Comparison of ENCODE assay signal across 1 cellular context in the genomic region with DNA sequence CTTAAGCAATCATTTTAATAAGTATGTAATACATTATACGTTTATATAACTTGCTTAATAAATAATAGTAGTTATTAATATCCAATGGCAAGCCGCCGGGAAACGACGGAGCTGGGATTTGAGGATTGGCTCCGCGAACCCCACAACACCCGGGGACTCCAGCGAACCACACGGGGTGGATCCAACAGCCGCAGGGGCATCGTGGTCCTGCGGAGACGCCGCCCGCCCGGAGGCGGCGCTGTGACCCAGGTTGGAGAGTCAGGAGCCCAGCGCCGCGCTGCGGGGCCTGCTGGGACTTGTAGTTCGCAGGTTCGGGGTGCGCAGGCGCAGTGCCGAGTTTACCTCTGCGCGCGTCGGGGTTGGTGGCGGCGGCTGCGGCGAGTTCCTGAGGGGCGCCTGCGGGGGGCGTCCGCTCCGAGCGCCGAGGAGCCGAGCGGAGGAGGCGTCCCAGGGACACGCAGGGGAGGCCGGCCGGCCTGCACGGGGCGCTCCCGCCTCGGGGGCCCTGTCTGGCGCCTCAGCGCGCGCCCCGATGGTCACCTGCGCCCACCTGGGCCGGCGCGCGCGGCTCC.
TF ChIP-seq lines count a peak whose summit lies in the region.

A gene (plus strand): TSS at position 329 of the 572 bp plus-strand sequence. CDS start 204 bp downstream, at position 533.

TF ChIP-seq in K562, 482 proteins besides CTCF, POLR2A, EP300 and RAD21 (continued from another document and continues in another):
- TF ChIP-seq, protein P1, sequence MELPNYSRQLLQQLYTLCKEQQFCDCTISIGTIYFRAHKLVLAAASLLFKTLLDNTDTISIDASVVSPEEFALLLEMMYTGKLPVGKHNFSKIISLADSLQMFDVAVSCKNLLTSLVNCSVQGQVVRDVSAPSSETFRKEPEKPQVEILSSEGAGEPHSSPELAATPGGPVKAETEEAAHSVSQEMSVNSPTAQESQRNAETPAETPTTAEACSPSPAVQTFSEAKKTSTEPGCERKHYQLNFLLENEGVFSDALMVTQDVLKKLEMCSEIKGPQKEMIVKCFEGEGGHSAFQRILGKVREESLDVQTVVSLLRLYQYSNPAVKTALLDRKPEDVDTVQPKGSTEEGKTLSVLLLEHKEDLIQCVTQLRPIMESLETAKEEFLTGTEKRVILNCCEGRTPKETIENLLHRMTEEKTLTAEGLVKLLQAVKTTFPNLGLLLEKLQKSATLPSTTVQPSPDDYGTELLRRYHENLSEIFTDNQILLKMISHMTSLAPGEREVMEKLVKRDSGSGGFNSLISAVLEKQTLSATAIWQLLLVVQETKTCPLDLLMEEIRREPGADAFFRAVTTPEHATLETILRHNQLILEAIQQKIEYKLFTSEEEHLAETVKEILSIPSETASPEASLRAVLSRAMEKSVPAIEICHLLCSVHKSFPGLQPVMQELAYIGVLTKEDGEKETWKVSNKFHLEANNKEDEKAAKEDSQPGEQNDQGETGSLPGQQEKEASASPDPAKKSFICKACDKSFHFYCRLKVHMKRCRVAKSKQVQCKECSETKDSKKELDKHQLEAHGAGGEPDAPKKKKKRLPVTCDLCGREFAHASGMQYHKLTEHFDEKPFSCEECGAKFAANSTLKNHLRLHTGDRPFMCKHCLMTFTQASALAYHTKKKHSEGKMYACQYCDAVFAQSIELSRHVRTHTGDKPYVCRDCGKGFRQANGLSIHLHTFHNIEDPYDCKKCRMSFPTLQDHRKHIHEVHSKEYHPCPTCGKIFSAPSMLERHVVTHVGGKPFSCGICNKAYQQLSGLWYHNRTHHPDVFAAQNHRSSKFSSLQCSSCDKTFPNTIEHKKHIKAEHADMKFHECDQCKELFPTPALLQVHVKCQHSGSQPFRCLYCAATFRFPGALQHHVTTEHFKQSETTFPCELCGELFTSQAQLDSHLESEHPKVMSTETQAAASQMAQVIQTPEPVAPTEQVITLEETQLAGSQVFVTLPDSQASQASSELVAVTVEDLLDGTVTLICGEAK (IDR thresholded peaks at IDR 0.05) = 0 out of 2 replicates have a peak, but pooled peaks have one; percentile 46
- TF ChIP-seq, protein P1 (CRISPR knock-in tag; IDR thresholded peaks at IDR 0.05) = no peak
- TF ChIP-seq GTF2A2 (tag; IDR thresholded peaks at IDR 0.05) = no peak
- peak; percentile 77; the same call in 1 of the 2 replicates for TF ChIP-seq ZNF445 (CRISPR knock-in tag; IDR thresholded peaks at IDR 0.05; ENCODE audit: low read depth)
- TF ChIP-seq TBL1XR1 (IDR thresholded peaks at IDR 0.05; ENCODE audit: low read length in 2 of 2) = peak; percentile 73 to 78; a peak in 2 of 4 replicates
- no peak for TF ChIP-seq RBM17 (IDR thresholded peaks at IDR 0.05; ENCODE audit: borderline replicate concordance, low read depth, low read length)
- TF ChIP-seq NFIC (IDR thresholded peaks at IDR 0.05) = no peak
- TF ChIP-seq KDM1A (IDR thresholded peaks at IDR 0.05) = no peak
- no peak for TF ChIP-seq XRCC4 (IDR thresholded peaks at IDR 0.05; ENCODE audit: extremely low read depth, insufficient read depth, insufficient read length)
- TF ChIP-seq, protein P2, sequence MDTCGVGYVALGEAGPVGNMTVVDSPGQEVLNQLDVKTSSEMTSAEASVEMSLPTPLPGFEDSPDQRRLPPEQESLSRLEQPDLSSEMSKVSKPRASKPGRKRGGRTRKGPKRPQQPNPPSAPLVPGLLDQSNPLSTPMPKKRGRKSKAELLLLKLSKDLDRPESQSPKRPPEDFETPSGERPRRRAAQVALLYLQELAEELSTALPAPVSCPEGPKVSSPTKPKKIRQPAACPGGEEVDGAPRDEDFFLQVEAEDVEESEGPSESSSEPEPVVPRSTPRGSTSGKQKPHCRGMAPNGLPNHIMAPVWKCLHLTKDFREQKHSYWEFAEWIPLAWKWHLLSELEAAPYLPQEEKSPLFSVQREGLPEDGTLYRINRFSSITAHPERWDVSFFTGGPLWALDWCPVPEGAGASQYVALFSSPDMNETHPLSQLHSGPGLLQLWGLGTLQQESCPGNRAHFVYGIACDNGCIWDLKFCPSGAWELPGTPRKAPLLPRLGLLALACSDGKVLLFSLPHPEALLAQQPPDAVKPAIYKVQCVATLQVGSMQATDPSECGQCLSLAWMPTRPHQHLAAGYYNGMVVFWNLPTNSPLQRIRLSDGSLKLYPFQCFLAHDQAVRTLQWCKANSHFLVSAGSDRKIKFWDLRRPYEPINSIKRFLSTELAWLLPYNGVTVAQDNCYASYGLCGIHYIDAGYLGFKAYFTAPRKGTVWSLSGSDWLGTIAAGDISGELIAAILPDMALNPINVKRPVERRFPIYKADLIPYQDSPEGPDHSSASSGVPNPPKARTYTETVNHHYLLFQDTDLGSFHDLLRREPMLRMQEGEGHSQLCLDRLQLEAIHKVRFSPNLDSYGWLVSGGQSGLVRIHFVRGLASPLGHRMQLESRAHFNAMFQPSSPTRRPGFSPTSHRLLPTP (IDR thresholded peaks at IDR 0.05; ENCODE audit: borderline replicate concordance, extremely low read depth, insufficient read length) = no peak
- TF ChIP-seq, protein P3, sequence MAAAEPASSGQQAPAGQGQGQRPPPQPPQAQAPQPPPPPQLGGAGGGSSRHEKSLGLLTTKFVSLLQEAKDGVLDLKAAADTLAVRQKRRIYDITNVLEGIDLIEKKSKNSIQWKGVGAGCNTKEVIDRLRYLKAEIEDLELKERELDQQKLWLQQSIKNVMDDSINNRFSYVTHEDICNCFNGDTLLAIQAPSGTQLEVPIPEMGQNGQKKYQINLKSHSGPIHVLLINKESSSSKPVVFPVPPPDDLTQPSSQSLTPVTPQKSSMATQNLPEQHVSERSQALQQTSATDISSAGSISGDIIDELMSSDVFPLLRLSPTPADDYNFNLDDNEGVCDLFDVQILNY (CRISPR knock-in tag; IDR thresholded peaks at IDR 0.05) = 0 out of 2 replicates have a peak, but pooled peaks have one; percentile 69
- TF ChIP-seq ZFP1 (CRISPR knock-in tag; IDR thresholded peaks at IDR 0.05) = no peak
- TF ChIP-seq NFE2L1 (tag; IDR thresholded peaks at IDR 0.05; ENCODE audit: borderline replicate concordance, low read depth) = no peak
- TF ChIP-seq, protein P4, sequence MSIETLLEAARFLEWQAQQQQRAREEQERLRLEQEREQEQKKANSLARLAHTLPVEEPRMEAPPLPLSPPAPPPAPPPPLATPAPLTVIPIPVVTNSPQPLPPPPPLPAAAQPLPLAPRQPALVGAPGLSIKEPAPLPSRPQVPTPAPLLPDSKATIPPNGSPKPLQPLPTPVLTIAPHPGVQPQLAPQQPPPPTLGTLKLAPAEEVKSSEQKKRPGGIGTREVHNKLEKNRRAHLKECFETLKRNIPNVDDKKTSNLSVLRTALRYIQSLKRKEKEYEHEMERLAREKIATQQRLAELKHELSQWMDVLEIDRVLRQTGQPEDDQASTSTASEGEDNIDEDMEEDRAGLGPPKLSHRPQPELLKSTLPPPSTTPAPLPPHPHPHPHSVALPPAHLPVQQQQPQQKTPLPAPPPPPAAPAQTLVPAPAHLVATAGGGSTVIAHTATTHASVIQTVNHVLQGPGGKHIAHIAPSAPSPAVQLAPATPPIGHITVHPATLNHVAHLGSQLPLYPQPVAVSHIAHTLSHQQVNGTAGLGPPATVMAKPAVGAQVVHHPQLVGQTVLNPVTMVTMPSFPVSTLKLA (conservative IDR thresholded peaks at IDR 0.05) = peak; percentile 55 to 76; a peak in 3 of 4 replicates
- TF ChIP-seq BCL6 (CRISPR knock-in tag; IDR thresholded peaks at IDR 0.05) = no peak
- no peak; a peak in 1 of 4 replicates for TF ChIP-seq SIN3A (IDR thresholded peaks at IDR 0.05; ENCODE audit: borderline replicate concordance in 2 of 2, control insufficient read depth in 1 of 2, low read depth in 2 of 2, low read length in 2 of 2)
- no peak for TF ChIP-seq ZNF707 (CRISPR knock-in tag; conservative IDR thresholded peaks at IDR 0.05)
- TF ChIP-seq NCOA6 (IDR thresholded peaks at IDR 0.05) = no peak
- TF ChIP-seq STAG1 (CRISPR knock-in tag; IDR thresholded peaks at IDR 0.05; ENCODE audit: borderline replicate concordance) = no peak
- no peak for TF ChIP-seq POLR2H (tag; IDR thresholded peaks at IDR 0.05; ENCODE audit: low read depth)
- TF ChIP-seq MED1 (CRISPR knock-in tag; IDR thresholded peaks at IDR 0.05; ENCODE audit: borderline replicate concordance) = no peak
- peak; percentile 82 for TF ChIP-seq LCOR (CRISPR knock-in tag; IDR thresholded peaks at IDR 0.05)
- TF ChIP-seq, protein P5, sequence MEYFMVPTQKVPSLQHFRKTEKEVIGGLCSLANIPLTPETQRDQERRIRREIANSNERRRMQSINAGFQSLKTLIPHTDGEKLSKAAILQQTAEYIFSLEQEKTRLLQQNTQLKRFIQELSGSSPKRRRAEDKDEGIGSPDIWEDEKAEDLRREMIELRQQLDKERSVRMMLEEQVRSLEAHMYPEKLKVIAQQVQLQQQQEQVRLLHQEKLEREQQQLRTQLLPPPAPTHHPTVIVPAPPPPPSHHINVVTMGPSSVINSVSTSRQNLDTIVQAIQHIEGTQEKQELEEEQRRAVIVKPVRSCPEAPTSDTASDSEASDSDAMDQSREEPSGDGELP (CRISPR knock-in tag; IDR thresholded peaks at IDR 0.05; ENCODE audit: borderline replicate concordance) = peak; percentile 89
- TF ChIP-seq, protein P6, sequence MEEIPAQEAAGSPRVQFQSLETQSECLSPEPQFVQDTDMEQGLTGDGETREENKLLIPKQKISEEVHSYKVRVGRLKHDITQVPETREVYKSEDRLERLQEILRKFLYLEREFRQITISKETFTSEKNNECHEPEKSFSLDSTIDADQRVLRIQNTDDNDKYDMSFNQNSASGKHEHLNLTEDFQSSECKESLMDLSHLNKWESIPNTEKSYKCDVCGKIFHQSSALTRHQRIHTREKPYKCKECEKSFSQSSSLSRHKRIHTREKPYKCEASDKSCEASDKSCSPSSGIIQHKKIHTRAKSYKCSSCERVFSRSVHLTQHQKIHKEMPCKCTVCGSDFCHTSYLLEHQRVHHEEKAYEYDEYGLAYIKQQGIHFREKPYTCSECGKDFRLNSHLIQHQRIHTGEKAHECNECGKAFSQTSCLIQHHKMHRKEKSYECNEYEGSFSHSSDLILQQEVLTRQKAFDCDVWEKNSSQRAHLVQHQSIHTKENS (CRISPR knock-in tag; IDR thresholded peaks at IDR 0.05) = no peak
- TF ChIP-seq, protein P7, sequence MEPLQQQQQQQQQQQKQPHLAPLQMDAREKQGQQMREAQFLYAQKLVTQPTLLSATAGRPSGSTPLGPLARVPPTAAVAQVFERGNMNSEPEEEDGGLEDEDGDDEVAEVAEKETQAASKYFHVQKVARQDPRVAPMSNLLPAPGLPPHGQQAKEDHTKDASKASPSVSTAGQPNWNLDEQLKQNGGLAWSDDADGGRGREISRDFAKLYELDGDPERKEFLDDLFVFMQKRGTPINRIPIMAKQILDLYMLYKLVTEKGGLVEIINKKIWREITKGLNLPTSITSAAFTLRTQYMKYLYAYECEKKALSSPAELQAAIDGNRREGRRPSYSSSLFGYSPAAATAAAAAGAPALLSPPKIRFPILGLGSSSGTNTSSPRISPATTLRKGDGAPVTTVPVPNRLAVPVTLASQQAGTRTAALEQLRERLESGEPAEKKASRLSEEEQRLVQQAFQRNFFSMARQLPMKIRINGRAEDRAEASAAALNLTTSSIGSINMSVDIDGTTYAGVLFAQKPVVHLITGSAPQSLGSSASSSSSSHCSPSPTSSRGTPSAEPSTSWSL (CRISPR knock-in tag; IDR thresholded peaks at IDR 0.05; ENCODE audit: borderline replicate concordance) = no peak
- peak; percentile 31; the same call in 1 of the 2 replicates for TF ChIP-seq DPF2 (IDR thresholded peaks at IDR 0.05)
- no peak for TF ChIP-seq COPS2 (conservative IDR thresholded peaks at IDR 0.05)
- TF ChIP-seq ZZZ3 (IDR thresholded peaks at IDR 0.05) = no peak
- TF ChIP-seq PHF21A (IDR thresholded peaks at IDR 0.05; ENCODE audit: borderline replicate concordance, low read depth) = no peak
- peak; percentile 85 for TF ChIP-seq CCNT2 (IDR thresholded peaks at IDR 0.05; ENCODE audit: borderline replicate concordance, extremely low read depth, insufficient read length, low read depth, low read length)
- TF ChIP-seq ZNF384 (IDR thresholded peaks at IDR 0.05; ENCODE audit: low read depth, low read length) = peak; percentile 44; the same call in 1 of the 2 replicates
- TF ChIP-seq, protein P8, sequence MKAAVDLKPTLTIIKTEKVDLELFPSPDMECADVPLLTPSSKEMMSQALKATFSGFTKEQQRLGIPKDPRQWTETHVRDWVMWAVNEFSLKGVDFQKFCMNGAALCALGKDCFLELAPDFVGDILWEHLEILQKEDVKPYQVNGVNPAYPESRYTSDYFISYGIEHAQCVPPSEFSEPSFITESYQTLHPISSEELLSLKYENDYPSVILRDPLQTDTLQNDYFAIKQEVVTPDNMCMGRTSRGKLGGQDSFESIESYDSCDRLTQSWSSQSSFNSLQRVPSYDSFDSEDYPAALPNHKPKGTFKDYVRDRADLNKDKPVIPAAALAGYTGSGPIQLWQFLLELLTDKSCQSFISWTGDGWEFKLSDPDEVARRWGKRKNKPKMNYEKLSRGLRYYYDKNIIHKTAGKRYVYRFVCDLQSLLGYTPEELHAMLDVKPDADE (conservative IDR thresholded peaks at IDR 0.05; ENCODE audit: control insufficient read depth, low read depth, low read length) = peak; percentile 100
- TF ChIP-seq TRIM24 (IDR thresholded peaks at IDR 0.05) = peak in 1 of 2 experiments; percentile 36; a peak in 1 of 4 replicates
- TF ChIP-seq JUN (IDR thresholded peaks at IDR 0.05; ENCODE audit: borderline replicate concordance, low read depth, low read length) = 0 out of 2 replicates have a peak, but pooled peaks have one; percentile 63
- no peak for TF ChIP-seq JUN (CRISPR knock-in tag; IDR thresholded peaks at IDR 0.05; ENCODE audit: borderline replicate concordance)
- TF ChIP-seq ZNF263 (CRISPR knock-in tag; IDR thresholded peaks at IDR 0.05; ENCODE audit: borderline replicate concordance) = peak; percentile 50; the same call in 1 of the 2 replicates
- no peak for TF ChIP-seq MTA2 (IDR thresholded peaks at IDR 0.05; ENCODE audit: low read depth)
- TF ChIP-seq GABPA (tag; conservative IDR thresholded peaks at IDR 0.05; ENCODE audit: low read depth) = peak; percentile 57
- TF ChIP-seq PRMT5 (CRISPR knock-in tag; IDR thresholded peaks at IDR 0.05) = no peak
- no peak for TF ChIP-seq NFXL1 (CRISPR knock-in tag; IDR thresholded peaks at IDR 0.05)
